In genomic region chr17:77735341-77736206, GRCh38 we compare ENCODE assay signal across 7 cellular contexts.
A peak's percentile ranks its signal among the peaks of the same experiment; 100 is the strongest.
DNase-seq lines count a peak whose midpoint lies in the region; ATAC-seq and TF ChIP-seq lines count a peak whose summit lies in the region.

No MANE protein-coding gene starts in this region.

- no peaks in the 10 kb centered on the region for H3K9me3 ChIP-seq in SK-N-SH
- no peaks in the 10 kb centered on the region for H3K9me3 ChIP-seq in thyroid gland

- CTCF ChIA-PET in SK-N-SH (lab: Yijun Ruan, JAX) = interaction anchor here (0.6 to 4.3 kb wide), 18 partner anchors 11 to 284 kb away, joined by 3 to 26 read pairs (median 4); partner anchors contain the start of gene TNRC6C

- ATAC-seq in GM19467 (IDR thresholded peaks at IDR 0.05; ENCODE audit: unreplicated experiment) (no peak), HG02885 (IDR thresholded peaks at IDR 0.05; ENCODE audit: poor library complexity, unreplicated experiment) (no peak)

- intact Hi-C loops in thyroid gland (cut with DNase I) = no loop called here

- TF ChIP-seq CTCF in SK-N-SH (IDR thresholded peaks at IDR 0.05) (no peak), thyroid gland (IDR thresholded peaks at IDR 0.05) (no peak)

- H3K79me2 ChIP-seq in SK-N-SH (ENCODE audit: insufficient read depth) = no peaks in the 10 kb centered on the region

- peak overlapping the region; percentile 69 for H3K4me2 ChIP-seq in SK-N-SH

- H3K9me2 ChIP-seq in SK-N-SH = no peaks in the 10 kb centered on the region

- TF ChIP-seq POLR2A in thyroid gland (IDR thresholded peaks at IDR 0.05) = peak in 1 of 2 donors; percentile 14

- H3K36me3 ChIP-seq in SK-N-SH (replicated peaks in 1 of 2; ENCODE audit: control insufficient read depth in 1 of 2, insufficient read depth in 2 of 2, low read length in 1 of 2) = no peaks in the 10 kb centered on the region
- no peaks in the 10 kb centered on the region for H3K36me3 ChIP-seq in thyroid gland

- H3K4me1 ChIP-seq in SK-N-SH (ENCODE audit: control insufficient read depth in 1 of 2, insufficient read depth in 2 of 2, low read depth in 1 of 2, low read length in 1 of 2) = peaks cover 12 to 35% of the 10 kb centered on the region in 2 experiments; a peak in 3 of 4 replicates
- H3K4me1 ChIP-seq in thyroid gland = peaks cover 27 to 40% of the 10 kb centered on the region in 2 donors

- DNase-seq in NCI-H1417 treated with DMSO at 0.1 percent for 48 hours (lab: John Stamatoyannopoulos, UW) (peak; percentile 46), SK-N-SH (peak; percentile 82), iPS-NIHi11 (ENCODE audit: low spot score) (peak; percentile 25), thyroid gland (peak; percentile 83 to 90), HuH-7.5 (ENCODE audit: low spot score) (no peak)

- H4K20me1 ChIP-seq in SK-N-SH (ENCODE audit: insufficient read depth) = no peaks in the 10 kb centered on the region

- POLR2A ChIA-PET in SK-N-SH (lab: Yijun Ruan, JAX) = interaction anchor here (0.6 to 3.4 kb wide), 11 partner anchors 8 to 305 kb away, joined by 3 to 25 read pairs (median 6); partner anchors contain the start of gene TNRC6C

- no peak overlapping the region for H3K9ac ChIP-seq in SK-N-SH

- no peaks in the 10 kb centered on the region for H3F3A ChIP-seq in SK-N-SH (replicated peaks; ENCODE audit: insufficient read depth)

- TF ChIP-seq EP300 in SK-N-SH (IDR thresholded peaks at IDR 0.05; ENCODE audit: borderline replicate concordance in 1 of 2, low read depth in 1 of 2, low read length in 1 of 2) = no peak

- H3K4me3 ChIP-seq in SK-N-SH (ENCODE audit: low read depth in 2 of 2, low read length in 1 of 2) = no peak overlapping the region
- H3K4me3 ChIP-seq in thyroid gland (replicated peaks in 1 of 3) = no peak overlapping the region

- no peaks in the 10 kb centered on the region for H3K27me3 ChIP-seq in SK-N-SH (ENCODE audit: insufficient read depth)
- no peaks in the 10 kb centered on the region for H3K27me3 ChIP-seq in thyroid gland

- no peak overlapping the region for H2AFZ ChIP-seq in SK-N-SH (ENCODE audit: low read depth)

- no peak; the same call in 1 of the 2 replicates for TF ChIP-seq RAD21 in SK-N-SH (IDR thresholded peaks at IDR 0.05; ENCODE audit: low read length)

- 43% methylated on average over 10 of the region's 11 CpGs for WGBS in SK-N-SH (ENCODE audit: low lambda C conversion rate)
- 11 to 24% methylated on average over 7 to 10 of the region's 11 CpGs for WGBS in thyroid gland, 2 donors

- H3K27ac ChIP-seq in SK-N-SH (ENCODE audit: low read depth in 2 of 2, low read length in 1 of 2) = peak overlapping the region in 1 of 2 experiments; percentile 93; a peak in 2 of 4 replicates
- peak overlapping the region; percentile 73 to 89 (median 77) for H3K27ac ChIP-seq in thyroid gland

TF ChIP-seq in SK-N-SH, 30 proteins besides CTCF, POLR2A, EP300 and RAD21:
- TF ChIP-seq NRF1 (IDR thresholded peaks at IDR 0.05; ENCODE audit: low read depth, low read length) (no peak), GATA2 (CRISPR knock-in tag; IDR thresholded peaks at IDR 0.05) (no peak), EZH2phosphoT487 (IDR thresholded peaks at IDR 0.05; ENCODE audit: borderline replicate concordance, low read depth) (no peak), FOSL2 (IDR thresholded peaks at IDR 0.05; ENCODE audit: borderline replicate concordance, low read depth) (no peak), PBX3 (IDR thresholded peaks at IDR 0.05) (no peak), SMC3 (IDR thresholded peaks at IDR 0.05; ENCODE audit: low read depth, low read length) (peak; percentile 2; the same call in 1 of the 2 replicates), FOXJ3 (CRISPR knock-in tag; IDR thresholded peaks at IDR 0.05) (peak; percentile 23; the same call in 1 of the 2 replicates), MEF2A (IDR thresholded peaks at IDR 0.05; ENCODE audit: borderline replicate concordance, low read depth) (no peak)
- TF ChIP-seq, protein P1, sequence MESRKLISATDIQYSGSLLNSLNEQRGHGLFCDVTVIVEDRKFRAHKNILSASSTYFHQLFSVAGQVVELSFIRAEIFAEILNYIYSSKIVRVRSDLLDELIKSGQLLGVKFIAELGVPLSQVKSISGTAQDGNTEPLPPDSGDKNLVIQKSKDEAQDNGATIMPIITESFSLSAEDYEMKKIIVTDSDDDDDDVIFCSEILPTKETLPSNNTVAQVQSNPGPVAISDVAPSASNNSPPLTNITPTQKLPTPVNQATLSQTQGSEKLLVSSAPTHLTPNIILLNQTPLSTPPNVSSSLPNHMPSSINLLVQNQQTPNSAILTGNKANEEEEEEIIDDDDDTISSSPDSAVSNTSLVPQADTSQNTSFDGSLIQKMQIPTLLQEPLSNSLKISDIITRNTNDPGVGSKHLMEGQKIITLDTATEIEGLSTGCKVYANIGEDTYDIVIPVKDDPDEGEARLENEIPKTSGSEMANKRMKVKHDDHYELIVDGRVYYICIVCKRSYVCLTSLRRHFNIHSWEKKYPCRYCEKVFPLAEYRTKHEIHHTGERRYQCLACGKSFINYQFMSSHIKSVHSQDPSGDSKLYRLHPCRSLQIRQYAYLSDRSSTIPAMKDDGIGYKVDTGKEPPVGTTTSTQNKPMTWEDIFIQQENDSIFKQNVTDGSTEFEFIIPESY (IDR thresholded peaks at IDR 0.05; ENCODE audit: borderline replicate concordance, low read depth) = no peak
